ENCODE assay signal across 24 cellular contexts in the genomic region with DNA sequence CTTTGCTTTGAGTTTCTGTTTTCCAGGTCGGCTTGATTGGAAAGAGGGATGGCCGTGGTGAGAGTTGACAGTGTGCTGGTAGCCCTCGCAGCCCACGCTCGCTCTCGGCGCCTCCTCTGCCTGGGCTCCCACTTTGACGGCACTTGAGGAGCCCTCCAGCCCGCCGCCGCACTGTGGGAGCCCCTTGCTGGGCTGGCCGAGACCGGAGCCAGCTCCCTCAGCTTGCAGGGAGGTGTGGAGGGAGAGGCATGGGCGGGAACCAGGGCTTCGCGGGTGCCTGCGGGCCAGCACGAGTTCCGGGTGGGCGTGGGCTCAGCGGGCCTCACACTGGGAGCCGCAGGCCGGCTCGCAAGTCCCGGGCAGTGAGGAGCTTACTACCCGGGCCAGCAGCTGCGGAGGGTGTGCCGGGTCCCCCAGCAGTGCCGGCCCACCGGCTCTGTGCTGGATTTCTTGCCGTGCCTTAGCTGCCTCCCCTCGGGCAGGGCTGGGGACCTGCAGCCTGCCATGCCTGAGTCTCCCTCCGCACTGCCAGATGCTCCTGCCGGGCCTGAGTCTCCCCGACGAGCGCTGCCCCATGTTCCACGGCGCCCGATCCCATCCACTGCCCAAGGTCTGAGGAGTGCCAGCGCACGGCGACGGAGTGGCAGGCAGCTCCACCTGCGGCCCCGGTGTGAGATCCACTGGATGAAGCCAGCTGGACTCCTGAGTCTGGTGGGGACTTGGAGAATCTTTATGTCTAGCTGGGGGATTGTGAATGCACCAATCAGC.
"Had no signal": no experiment of that assay in that cellular context is flagged by ENCODE, and none has a peak within 500 bp of the region (broad histone marks: within the 10 kb centered on the region; RNA-seq: fewer than 3 reads in every experiment).

No MANE protein-coding gene starts in this region.

- H3K27me3 Mint-ChIP-seq: activated B cell treated with CpG ODN at 0.5 μM for 24 hours; activated CD4-positive, alpha-beta T cell treated with anti-CD3 and anti-CD28 coated beads for 36 hours; activated naive CD8-positive, alpha-beta T cell treated with anti-CD3 and anti-CD28 coated beads for 36 hours; activated T-cell treated with anti-CD3 and anti-CD28 coated beads, Interleukin-2, amount 50 U/mL, for 24 hours; central memory CD8-positive, alpha-beta T cell; naive thymus-derived CD8-positive, alpha-beta T cell had no signal

- H3K4me1 ChIP-seq: colonic mucosa, gastroesophageal sphincter, heart left ventricle, prostate gland, spleen, upper lobe of right lung had no signal

- H3K36me3 Mint-ChIP-seq: activated naive CD8-positive, alpha-beta T cell treated with anti-CD3 and anti-CD28 coated beads for 36 hours; naive thymus-derived CD8-positive, alpha-beta T cell had no signal

- FAIRE-seq: astrocyte had no signal

- H3K27me3 ChIP-seq: colonic mucosa, dorsolateral prefrontal cortex, gastroesophageal sphincter, heart left ventricle, spleen, upper lobe of right lung had no signal

- H3K4me3 ChIP-seq: colonic mucosa, dorsolateral prefrontal cortex, gastroesophageal sphincter, heart left ventricle, lung, prostate gland, spleen, upper lobe of right lung had no signal

- H3K36me3 ChIP-seq: colonic mucosa, gastroesophageal sphincter, heart left ventricle, prostate gland, spleen, upper lobe of right lung had no signal

- H3K4me3 Mint-ChIP-seq: activated B cell treated with CpG ODN at 0.5 μM for 24 hours; activated CD4-positive, alpha-beta T cell treated with anti-CD3 and anti-CD28 coated beads for 36 hours; activated naive CD8-positive, alpha-beta T cell treated with anti-CD3 and anti-CD28 coated beads for 36 hours; activated T-cell treated with anti-CD3 and anti-CD28 coated beads, Interleukin-2, amount 50 U/mL, for 24 hours; central memory CD8-positive, alpha-beta T cell; naive thymus-derived CD8-positive, alpha-beta T cell; T-helper 1 cell treated with Interleukin-12 subunit alpha and Interleukin-12 subunit beta and Interleukin-4 antibody, amounts not matched to agents 30 μg/mL and 1 μg/mL, for 36 hours had no signal

- DNase-seq: activated B cell treated with CpG ODN at 0.5 μM for 24 hours; activated CD4-positive, alpha-beta T cell treated with anti-CD3 and anti-CD28 coated beads for 36 hours; activated CD4-positive, alpha-beta T cell treated with anti-CD3 and anti-CD28 coated beads, Interleukin-2, amount 50 U/mL, for 4 hours; activated CD8-positive, alpha-beta memory T cell treated with anti-CD3 and anti-CD28 coated beads for 24 hours; activated CD8-positive, alpha-beta memory T cell treated with anti-CD3 and anti-CD28 coated beads, Interleukin-2, amount 50 U/mL, for 4 hours; activated naive CD4-positive, alpha-beta T cell; activated naive CD8-positive, alpha-beta T cell treated with anti-CD3 and anti-CD28 coated beads for 36 hours; activated T-cell treated with anti-CD3 and anti-CD28 coated beads, Interleukin-2, amount 50 U/mL, for 24 hours; colonic mucosa; dorsolateral prefrontal cortex; naive thymus-derived CD8-positive, alpha-beta T cell; spleen; stimulated activated CD4-positive, alpha-beta T cell treated with anti-CD3 and anti-CD28 coated beads, Interleukin-4, amount 100 ng/mL, for 24 hours; stimulated activated naive CD4-positive, alpha-beta T cell treated with Interleukin-2 at 50 U/mL for 16 hours; T1000; upper lobe of right lung had no signal

- H3K27ac ChIP-seq: colonic mucosa, dorsolateral prefrontal cortex, gastroesophageal sphincter, heart left ventricle, prostate gland, spleen, upper lobe of right lung had no signal

- H3K9me3 ChIP-seq: colonic mucosa, gastroesophageal sphincter, heart left ventricle, prostate gland, upper lobe of right lung had no signal

- ATAC-seq: activated CD4-positive, alpha-beta T cell treated with anti-CD3 and anti-CD28 coated beads for 36 hours; gastroesophageal sphincter; heart left ventricle; naive thymus-derived CD8-positive, alpha-beta T cell had no signal

- H3K4me1 Mint-ChIP-seq: activated B cell treated with CpG ODN at 0.5 μM for 24 hours; activated CD4-positive, alpha-beta T cell treated with anti-CD3 and anti-CD28 coated beads for 36 hours; activated naive CD8-positive, alpha-beta T cell treated with anti-CD3 and anti-CD28 coated beads for 36 hours; central memory CD8-positive, alpha-beta T cell; naive thymus-derived CD8-positive, alpha-beta T cell had no signal

- H3K27ac Mint-ChIP-seq: activated B cell treated with CpG ODN at 0.5 μM for 24 hours; activated CD4-positive, alpha-beta T cell treated with anti-CD3 and anti-CD28 coated beads for 36 hours; activated naive CD8-positive, alpha-beta T cell treated with anti-CD3 and anti-CD28 coated beads for 36 hours; activated T-cell treated with anti-CD3 and anti-CD28 coated beads, Interleukin-2, amount 50 U/mL, for 24 hours; activated T-helper 2 cell treated with anti-CD3 and anti-CD28 coated beads, Interferon-gamma antibody, Interleukin-2, Interleukin-4, amounts not matched to agents 10 μg/mL and 5 μg/mL and 100 μg/mL, durations not matched to agents 14 hours and 24 hours and 36 hours; naive thymus-derived CD8-positive, alpha-beta T cell; T-helper 1 cell treated with Interleukin-12 subunit alpha and Interleukin-12 subunit beta and Interleukin-4 antibody, amounts not matched to agents 30 μg/mL and 1 μg/mL, for 36 hours had no signal
